Comparison of ENCODE assay signal across 8 cellular contexts in the genomic region with DNA sequence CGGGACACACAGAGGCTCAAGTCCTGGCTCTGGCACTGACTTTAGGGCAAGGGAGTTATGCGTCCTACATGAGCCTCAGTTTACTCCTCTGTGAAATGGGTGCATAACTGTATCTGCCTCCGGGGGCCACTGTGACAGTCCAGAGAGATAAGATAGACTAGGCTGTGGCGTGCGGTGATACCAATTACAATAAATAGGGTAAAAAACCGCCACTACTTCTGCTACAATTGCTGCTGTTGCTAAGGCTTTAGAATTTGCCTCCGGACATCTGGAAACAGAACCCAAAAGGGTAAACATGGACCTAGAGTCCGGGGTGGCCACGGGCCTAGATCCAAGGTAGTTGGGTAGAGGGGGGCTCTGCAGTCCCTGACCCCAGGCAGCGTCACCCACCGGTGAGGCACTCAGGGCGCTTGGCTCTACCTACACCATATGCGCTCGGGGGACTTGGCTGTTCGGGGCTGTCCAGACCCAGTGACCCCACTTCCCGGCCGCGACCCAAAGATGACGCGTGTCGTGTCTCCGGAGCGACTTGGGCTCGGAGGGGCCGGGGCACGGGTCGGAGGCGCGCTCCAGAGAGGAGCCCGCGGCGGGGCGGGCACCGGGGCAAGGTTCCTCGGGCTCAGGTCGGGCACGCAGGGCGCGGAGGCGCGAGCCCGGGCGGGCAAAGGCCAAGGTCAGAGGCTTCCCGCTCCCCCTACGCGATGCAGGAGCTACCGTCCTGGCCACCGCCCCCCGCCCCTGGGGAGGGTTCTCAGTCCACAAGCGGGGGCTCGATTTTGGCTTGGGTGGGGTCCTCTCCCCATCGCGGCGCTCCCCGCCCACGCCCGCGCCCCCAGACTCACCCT. TPM values are rescaled to one million over a fixed set of nuclear protein-coding genes. Genes with fewer than 3 reads are reported as not detected.
DNase-seq lines count a peak whose midpoint lies in the region; ATAC-seq and TF ChIP-seq lines count a peak whose summit lies in the region.

No MANE protein-coding gene starts in this region.

- DNase-seq in activated T-cell treated with anti-CD3 and anti-CD28 coated beads, Interleukin-2, amount 50 U/mL, for 1 hour = peak; percentile 18
- DNase-seq in activated T-cell treated with anti-CD3 and anti-CD28 coated beads for 4 hours (no peak), fibroblast of mammary gland (ENCODE audit: low read depth) (no peak), foreskin keratinocyte (no peak), NCI-H187 treated with DMSO at 0.1 percent for 48 hours (lab: John Stamatoyannopoulos, UW) (no peak)

- H3K9me2 ChIP-seq in SU-DHL-6 (replicated peaks; ENCODE audit: insufficient read depth, low read length) = no peaks in the 10 kb centered on the region

- peaks cover 58% of the 10 kb centered on the region for H3K79me2 ChIP-seq in SU-DHL-6 (ENCODE audit: insufficient read depth, low read length)

- H3K27me3 ChIP-seq in SU-DHL-6 (ENCODE audit: low read length) (no peaks in the 10 kb centered on the region), neuron (ENCODE audit: insufficient read depth, low read length) (no peaks in the 10 kb centered on the region), foreskin keratinocyte (peaks cover 35% of the 10 kb centered on the region)

- H3K4me3 ChIP-seq in SU-DHL-6 (ENCODE audit: insufficient read depth, low read length, poor library complexity, severe bottlenecking) (peak overlapping the region; percentile 62), fibroblast of mammary gland (ENCODE audit: control insufficient read depth, low read depth, low read length) (peak overlapping the region; percentile 39), neuron (ENCODE audit: low read length) (peak overlapping the region; percentile 76)

- H3K4me1 ChIP-seq in neuron (ENCODE audit: insufficient read depth, low read length) (peaks cover 11% of the 10 kb centered on the region), foreskin keratinocyte (no peaks in the 10 kb centered on the region)

- peak overlapping the region; percentile 62 for H3K9ac ChIP-seq in SU-DHL-6 (ENCODE audit: low read length)

- TF ChIP-seq CTCF in SU-DHL-6 (IDR thresholded peaks at IDR 0.05; ENCODE audit: insufficient read depth, low read length, poor library complexity, severe bottlenecking) (no peak), fibroblast of mammary gland (conservative IDR thresholded peaks at IDR 0.05; ENCODE audit: control insufficient read depth, insufficient read depth, low read depth, low read length) (no peak), foreskin keratinocyte (conservative IDR thresholded peaks at IDR 0.05) (no peak)

- ATAC-seq in foreskin keratinocyte (no peak), GM19351 (IDR thresholded peaks at IDR 0.05; ENCODE audit: unreplicated experiment) (no peak)

- no peak overlapping the region for H2AFZ ChIP-seq in SU-DHL-6 (ENCODE audit: low read depth, low read length, severe bottlenecking)
- peak overlapping the region; percentile 90 for H2AFZ ChIP-seq in neuron (ENCODE audit: low read depth, low read length)

- peak overlapping the region; percentile 72 for H3K4me2 ChIP-seq in SU-DHL-6 (ENCODE audit: low read depth, low read length, poor library complexity, severe bottlenecking)

- H3K27ac ChIP-seq in SU-DHL-6 (ENCODE audit: low read depth, low read length) (peak overlapping the region; percentile 81), foreskin keratinocyte (no peak overlapping the region)

- peaks cover 20% of the 10 kb centered on the region for H3F3A ChIP-seq in SU-DHL-6 (ENCODE audit: insufficient read depth)

- H4K20me1 ChIP-seq in SU-DHL-6 (ENCODE audit: low read depth, low read length) = no peaks in the 10 kb centered on the region

- H3K36me3 ChIP-seq in SU-DHL-6 (ENCODE audit: low read length) (no peaks in the 10 kb centered on the region), neuron (ENCODE audit: insufficient read depth, low read length) (no peaks in the 10 kb centered on the region)

- H3K9me3 ChIP-seq in SU-DHL-6 (ENCODE audit: insufficient read depth, low read length) (no peaks in the 10 kb centered on the region), neuron (ENCODE audit: low read length) (no peaks in the 10 kb centered on the region)

RNA-seq across cellular contexts. Expression of a gene that starts 1.0 kb away (rescaled TPM):
- 2.8 and 3.7 TPM in 2 replicates for total RNA-seq in foreskin keratinocyte
- 0.45 and 0.55 TPM in 2 replicates for polyA plus RNA-seq in foreskin keratinocyte

RNA-seq across cellular contexts. Expression of a gene that starts 55.6 kb away (rescaled TPM):
- 43.1 and 49.4 TPM in 2 replicates for total RNA-seq in foreskin keratinocyte
- 17.9 and 19.2 TPM in 2 replicates for polyA plus RNA-seq in foreskin keratinocyte
